In the genomic region with DNA sequence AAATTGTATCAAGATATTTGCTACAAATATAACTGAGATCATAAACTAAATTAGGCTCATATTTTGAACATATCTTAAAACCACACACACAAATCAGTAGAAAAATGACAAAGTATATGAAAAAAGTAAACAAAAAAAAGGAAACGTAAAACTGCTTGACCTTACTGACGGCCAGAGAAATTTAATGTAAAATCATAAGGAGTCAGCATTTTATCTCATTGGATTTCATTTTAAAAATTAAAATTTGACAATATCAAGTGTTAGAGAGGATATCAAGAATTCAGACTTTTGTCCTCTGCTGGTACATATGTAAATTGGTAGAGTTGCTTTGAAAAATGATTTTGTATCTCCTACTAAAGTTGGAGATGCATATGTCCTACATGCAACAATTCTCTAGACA, we compare ENCODE assay signal across 2 cellular contexts.
TF ChIP-seq lines count a peak whose summit lies in the region.

No MANE protein-coding gene starts in this region.

TF ChIP-seq in HepG2, 621 proteins besides CTCF, POLR2A, EP300 and RAD21 (continued from another document and continues in another):
- no peak for TF ChIP-seq ZNF318 (CRISPR knock-in tag; IDR thresholded peaks at IDR 0.05)
- no peak for TF ChIP-seq ZNF331 (CRISPR knock-in tag; IDR thresholded peaks at IDR 0.05)
- TF ChIP-seq FOXP4 (CRISPR knock-in tag; IDR thresholded peaks at IDR 0.05) = no peak
- TF ChIP-seq, protein P1, sequence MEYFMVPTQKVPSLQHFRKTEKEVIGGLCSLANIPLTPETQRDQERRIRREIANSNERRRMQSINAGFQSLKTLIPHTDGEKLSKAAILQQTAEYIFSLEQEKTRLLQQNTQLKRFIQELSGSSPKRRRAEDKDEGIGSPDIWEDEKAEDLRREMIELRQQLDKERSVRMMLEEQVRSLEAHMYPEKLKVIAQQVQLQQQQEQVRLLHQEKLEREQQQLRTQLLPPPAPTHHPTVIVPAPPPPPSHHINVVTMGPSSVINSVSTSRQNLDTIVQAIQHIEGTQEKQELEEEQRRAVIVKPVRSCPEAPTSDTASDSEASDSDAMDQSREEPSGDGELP (IDR thresholded peaks at IDR 0.05; ENCODE audit: borderline replicate concordance, low read depth) = no peak
- TF ChIP-seq, protein P2, sequence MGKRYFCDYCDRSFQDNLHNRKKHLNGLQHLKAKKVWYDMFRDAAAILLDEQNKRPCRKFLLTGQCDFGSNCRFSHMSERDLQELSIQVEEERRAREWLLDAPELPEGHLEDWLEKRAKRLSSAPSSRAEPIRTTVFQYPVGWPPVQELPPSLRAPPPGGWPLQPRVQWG (CRISPR knock-in tag; IDR thresholded peaks at IDR 0.05; ENCODE audit: borderline replicate concordance, low read depth) = no peak
- no peak for TF ChIP-seq NR2C2 (CRISPR knock-in tag; IDR thresholded peaks at IDR 0.05; ENCODE audit: borderline replicate concordance)
- TF ChIP-seq ZNF253 (CRISPR knock-in tag; IDR thresholded peaks at IDR 0.05; ENCODE audit: borderline replicate concordance) = no peak

TF ChIP-seq in WTC11, 78 proteins besides CTCF, POLR2A, EP300 and RAD21 (continued from another document):
- TF ChIP-seq FOXP4 (CRISPR knock-in tag; IDR thresholded peaks at IDR 0.05) (no peak), TEAD4 (CRISPR knock-in tag; IDR thresholded peaks at IDR 0.05) (no peak), SP1 (CRISPR knock-in tag; conservative IDR thresholded peaks at IDR 0.05) (no peak), ZNF423 (CRISPR knock-in tag; IDR thresholded peaks at IDR 0.05) (no peak), ATF1 (CRISPR knock-in tag; IDR thresholded peaks at IDR 0.05) (no peak), ZNF396 (CRISPR knock-in tag; IDR thresholded peaks at IDR 0.05; ENCODE audit: borderline replicate concordance) (no peak), EMX1 (CRISPR knock-in tag; IDR thresholded peaks at IDR 0.05) (no peak), FOXP1 (CRISPR knock-in tag; IDR thresholded peaks at IDR 0.05; ENCODE audit: borderline replicate concordance) (no peak), NR2C2 (CRISPR knock-in tag; IDR thresholded peaks at IDR 0.05) (no peak), ZNF416 (CRISPR knock-in tag; IDR thresholded peaks at IDR 0.05) (no peak), CBFB (CRISPR knock-in tag; IDR thresholded peaks at IDR 0.05; ENCODE audit: low read depth) (no peak), ETV6 (CRISPR knock-in tag; IDR thresholded peaks at IDR 0.05) (no peak), ZSCAN18 (CRISPR knock-in tag; IDR thresholded peaks at IDR 0.05) (no peak), E2F5 (CRISPR knock-in tag; IDR thresholded peaks at IDR 0.05) (no peak), ZNF671 (CRISPR knock-in tag; IDR thresholded peaks at IDR 0.05) (no peak)
- TF ChIP-seq, protein P3, sequence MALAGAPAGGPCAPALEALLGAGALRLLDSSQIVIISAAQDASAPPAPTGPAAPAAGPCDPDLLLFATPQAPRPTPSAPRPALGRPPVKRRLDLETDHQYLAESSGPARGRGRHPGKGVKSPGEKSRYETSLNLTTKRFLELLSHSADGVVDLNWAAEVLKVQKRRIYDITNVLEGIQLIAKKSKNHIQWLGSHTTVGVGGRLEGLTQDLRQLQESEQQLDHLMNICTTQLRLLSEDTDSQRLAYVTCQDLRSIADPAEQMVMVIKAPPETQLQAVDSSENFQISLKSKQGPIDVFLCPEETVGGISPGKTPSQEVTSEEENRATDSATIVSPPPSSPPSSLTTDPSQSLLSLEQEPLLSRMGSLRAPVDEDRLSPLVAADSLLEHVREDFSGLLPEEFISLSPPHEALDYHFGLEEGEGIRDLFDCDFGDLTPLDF (CRISPR knock-in tag; IDR thresholded peaks at IDR 0.05) = no peak
- TF ChIP-seq, protein P4, sequence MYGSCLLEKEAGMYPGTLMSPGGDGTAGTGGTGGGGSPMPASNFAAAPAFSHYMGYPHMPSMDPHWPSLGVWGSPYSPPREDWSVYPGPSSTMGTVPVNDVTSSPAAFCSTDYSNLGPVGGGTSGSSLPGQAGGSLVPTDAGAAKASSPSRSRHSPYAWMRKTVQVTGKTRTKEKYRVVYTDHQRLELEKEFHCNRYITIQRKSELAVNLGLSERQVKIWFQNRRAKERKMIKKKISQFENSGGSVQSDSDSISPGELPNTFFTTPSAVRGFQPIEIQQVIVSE (CRISPR knock-in tag; IDR thresholded peaks at IDR 0.05; ENCODE audit: borderline replicate concordance) = no peak
- TF ChIP-seq, protein P5, sequence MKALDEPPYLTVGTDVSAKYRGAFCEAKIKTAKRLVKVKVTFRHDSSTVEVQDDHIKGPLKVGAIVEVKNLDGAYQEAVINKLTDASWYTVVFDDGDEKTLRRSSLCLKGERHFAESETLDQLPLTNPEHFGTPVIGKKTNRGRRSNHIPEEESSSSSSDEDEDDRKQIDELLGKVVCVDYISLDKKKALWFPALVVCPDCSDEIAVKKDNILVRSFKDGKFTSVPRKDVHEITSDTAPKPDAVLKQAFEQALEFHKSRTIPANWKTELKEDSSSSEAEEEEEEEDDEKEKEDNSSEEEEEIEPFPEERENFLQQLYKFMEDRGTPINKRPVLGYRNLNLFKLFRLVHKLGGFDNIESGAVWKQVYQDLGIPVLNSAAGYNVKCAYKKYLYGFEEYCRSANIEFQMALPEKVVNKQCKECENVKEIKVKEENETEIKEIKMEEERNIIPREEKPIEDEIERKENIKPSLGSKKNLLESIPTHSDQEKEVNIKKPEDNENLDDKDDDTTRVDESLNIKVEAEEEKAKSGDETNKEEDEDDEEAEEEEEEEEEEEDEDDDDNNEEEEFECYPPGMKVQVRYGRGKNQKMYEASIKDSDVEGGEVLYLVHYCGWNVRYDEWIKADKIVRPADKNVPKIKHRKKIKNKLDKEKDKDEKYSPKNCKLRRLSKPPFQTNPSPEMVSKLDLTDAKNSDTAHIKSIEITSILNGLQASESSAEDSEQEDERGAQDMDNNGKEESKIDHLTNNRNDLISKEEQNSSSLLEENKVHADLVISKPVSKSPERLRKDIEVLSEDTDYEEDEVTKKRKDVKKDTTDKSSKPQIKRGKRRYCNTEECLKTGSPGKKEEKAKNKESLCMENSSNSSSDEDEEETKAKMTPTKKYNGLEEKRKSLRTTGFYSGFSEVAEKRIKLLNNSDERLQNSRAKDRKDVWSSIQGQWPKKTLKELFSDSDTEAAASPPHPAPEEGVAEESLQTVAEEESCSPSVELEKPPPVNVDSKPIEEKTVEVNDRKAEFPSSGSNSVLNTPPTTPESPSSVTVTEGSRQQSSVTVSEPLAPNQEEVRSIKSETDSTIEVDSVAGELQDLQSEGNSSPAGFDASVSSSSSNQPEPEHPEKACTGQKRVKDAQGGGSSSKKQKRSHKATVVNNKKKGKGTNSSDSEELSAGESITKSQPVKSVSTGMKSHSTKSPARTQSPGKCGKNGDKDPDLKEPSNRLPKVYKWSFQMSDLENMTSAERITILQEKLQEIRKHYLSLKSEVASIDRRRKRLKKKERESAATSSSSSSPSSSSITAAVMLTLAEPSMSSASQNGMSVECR (CRISPR knock-in tag; IDR thresholded peaks at IDR 0.05; ENCODE audit: borderline replicate concordance) = no peak
